In genomic region chr3:172635588-172635987, GRCh38 we compare ENCODE assay signal across 9 cellular contexts.
DNase-seq lines count a peak whose midpoint lies in the region; ATAC-seq, FAIRE-seq and TF ChIP-seq lines count a peak whose summit lies in the region.
"Had no signal": no experiment of that assay in that cellular context is flagged by ENCODE, and none has a peak within 500 bp of the region (broad histone marks: within the 10 kb centered on the region; RNA-seq: fewer than 3 reads in every experiment).

No MANE protein-coding gene starts in this region.

- 71% methylated on average over 2 of the region's 3 CpGs for WGBS in esophagus muscularis mucosa

- in situ Hi-C loops in GM13977 (cut with MboI; ENCODE audit: low pct_unique_long_range_greater_than_20kb, low sequenced_read_pairs, unreplicated experiment) = no loop called here

- TF ChIP-seq POLR2A in esophagus muscularis mucosa (IDR thresholded peaks at IDR 0.05; ENCODE audit: low read depth) = no peak

- ATAC-seq in GM21381 (IDR thresholded peaks at IDR 0.05; ENCODE audit: unreplicated experiment) (peak; percentile 97), HG03521 (IDR thresholded peaks at IDR 0.05; ENCODE audit: unreplicated experiment) (peak; percentile 85)

- H3K27me3 ChIP-seq in esophagus muscularis mucosa = no peaks in the 10 kb centered on the region

- no peak overlapping the region for H3K4me3 ChIP-seq in esophagus muscularis mucosa

- H3K9me3 ChIP-seq in esophagus muscularis mucosa = no peaks in the 10 kb centered on the region

- no peak for TF ChIP-seq EP300 in esophagus muscularis mucosa (IDR thresholded peaks at IDR 0.05)

- peaks cover 0 to 34% (median 6%) of the 10 kb centered on the region in 4 donors for H3K36me3 ChIP-seq in esophagus muscularis mucosa

- no peak for FAIRE-seq in D721Med (lab: Jason Lieb, UNC)

- H3K4me1 ChIP-seq in esophagus muscularis mucosa = peaks cover 5 to 40% (median 37%) of the 10 kb centered on the region in 4 donors

- intact Hi-C loops in esophagus muscularis mucosa (cut with DNase I) = no loop called here

- H3K27ac ChIP-seq in esophagus muscularis mucosa (replicated peaks in 1 of 4) = peak overlapping the region in 3 of 4 donors; percentile 42 to 71 (median 57)
- H3K27ac ChIP-seq: HL-60 had no signal

- TF ChIP-seq CTCF in GM13977 (IDR thresholded peaks at IDR 0.05; ENCODE audit: extremely low read depth, insufficient read depth, missing control alignments) (no peak), esophagus muscularis mucosa (IDR thresholded peaks at IDR 0.05) (no peak), D721Med (IDR thresholded peaks at IDR 0.05; ENCODE audit: insufficient read depth, missing control alignments) (no peak)

- DNase-seq in GM13977 (ENCODE audit: low spot score) = peak; percentile 69
- peak; percentile 85 for DNase-seq in esophagus muscularis mucosa (ENCODE audit: extremely low spot score)
- DNase-seq in hepatic stellate cell (ENCODE audit: low spot score) = no peak
- DNase-seq in D721Med (ENCODE audit: insufficient read length, low spot score) = no peak
- no peak for DNase-seq in inferior parietal cortex (ENCODE audit: extremely low spot score)
- DNase-seq in NCI-H526 (lab: John Stamatoyannopoulos, UW) = no peak

Comparison
In these comparisons a context has a peak if more than half of its experiments do, and no peak if none do; other contexts are left out.
1. DNase-seq: peak in GM13977 (single experiment) and esophagus muscularis mucosa (single experiment); none in hepatic stellate cell (single experiment), D721Med (single experiment), inferior parietal cortex (single experiment) and NCI-H526 (0 of 2).